Comparison of ENCODE assay signal across 18 cellular contexts in genomic region chr7:81926154-81926553, GRCh38.
"Had no signal": no experiment of that assay in that cellular context is flagged by ENCODE, and none has a peak within 500 bp of the region (broad histone marks: within the 10 kb centered on the region; RNA-seq: fewer than 3 reads in every experiment).

No MANE protein-coding gene starts in this region.

- H3K9me3 Mint-ChIP-seq: activated CD4-positive, alpha-beta T cell treated with anti-CD3 and anti-CD28 coated beads, Interleukin-2, amount 10 ng/mL, durations not matched to agents 24 days and 14 days had no signal

- H3K36me3 ChIP-seq: breast epithelium, transverse colon had no signal

- H3K9me3 ChIP-seq: breast epithelium, transverse colon had no signal

- H3K4me1 Mint-ChIP-seq: activated CD4-positive, alpha-beta T cell treated with anti-CD3 and anti-CD28 coated beads, Interleukin-2, amount 10 ng/mL, durations not matched to agents 24 days and 14 days; naive thymus-derived CD8-positive, alpha-beta T cell had no signal

- H3K27me3 ChIP-seq: breast epithelium, foreskin keratinocyte, transverse colon had no signal

- H3K27ac Mint-ChIP-seq: activated CD4-positive, alpha-beta T cell treated with anti-CD3 and anti-CD28 coated beads, Interleukin-2, amount 10 ng/mL, durations not matched to agents 24 days and 14 days; activated naive CD8-positive, alpha-beta T cell; effector memory CD8-positive, alpha-beta T cell; naive thymus-derived CD8-positive, alpha-beta T cell had no signal

- H3K27me3 Mint-ChIP-seq: activated CD4-positive, alpha-beta T cell treated with anti-CD3 and anti-CD28 coated beads, Interleukin-2, amount 10 ng/mL, durations not matched to agents 24 days and 14 days; activated naive CD8-positive, alpha-beta T cell; effector memory CD8-positive, alpha-beta T cell; naive thymus-derived CD8-positive, alpha-beta T cell had no signal

- DNase-seq: activated CD4-positive, alpha-beta T cell treated with anti-CD3 and anti-CD28 coated beads, Interleukin-2, amount 10 ng/mL, durations not matched to agents 24 days and 14 days; activated CD4-positive, CD25-positive, alpha-beta regulatory T cell; activated gamma-delta T cell treated with Interleukin-2 at 50 U/mL for 16 hours; anterior cingulate cortex; dermis blood vessel endothelial cell; effector memory CD8-positive, alpha-beta T cell; foreskin keratinocyte; glutamatergic neuron; mesenchymal stem cell; naive thymus-derived CD8-positive, alpha-beta T cell; posterior cingulate gyrus; stimulated activated CD4-positive, alpha-beta T cell treated with anti-CD3 and anti-CD28 coated beads, Interleukin-4, amount 100 ng/mL, for 4 hours; stimulated activated CD8-positive, alpha-beta memory T cell treated with anti-CD3 and anti-CD28 coated beads, Interleukin-4, amount 100 ng/mL, for 48 hours; stimulated activated naive CD8-positive, alpha-beta T cell treated with anti-CD3 and anti-CD28 coated beads, Interleukin-15, Interleukin-2, amounts not matched to agents 100 U/mL and 50 U/mL, for 24 hours; transverse colon had no signal

- H3K36me3 Mint-ChIP-seq: activated naive CD8-positive, alpha-beta T cell; naive thymus-derived CD8-positive, alpha-beta T cell had no signal

- H3K4me1 ChIP-seq: breast epithelium, foreskin keratinocyte, transverse colon had no signal

- ATAC-seq: effector memory CD8-positive, alpha-beta T cell; foreskin keratinocyte; naive thymus-derived CD8-positive, alpha-beta T cell; stimulated activated naive CD8-positive, alpha-beta T cell treated with anti-CD3 and anti-CD28 coated beads, Interleukin-15, Interleukin-2, amounts not matched to agents 100 U/mL and 50 U/mL, for 24 hours had no signal

- H3K4me3 ChIP-seq: breast epithelium, skin epidermis, transverse colon had no signal

- H3K4me3 Mint-ChIP-seq: activated CD4-positive, alpha-beta T cell treated with anti-CD3 and anti-CD28 coated beads, Interleukin-2, amount 10 ng/mL, durations not matched to agents 24 days and 14 days; activated naive CD8-positive, alpha-beta T cell; effector memory CD8-positive, alpha-beta T cell; naive thymus-derived CD8-positive, alpha-beta T cell had no signal
